ENCODE assay signal across 1 cellular context in the genomic region with DNA sequence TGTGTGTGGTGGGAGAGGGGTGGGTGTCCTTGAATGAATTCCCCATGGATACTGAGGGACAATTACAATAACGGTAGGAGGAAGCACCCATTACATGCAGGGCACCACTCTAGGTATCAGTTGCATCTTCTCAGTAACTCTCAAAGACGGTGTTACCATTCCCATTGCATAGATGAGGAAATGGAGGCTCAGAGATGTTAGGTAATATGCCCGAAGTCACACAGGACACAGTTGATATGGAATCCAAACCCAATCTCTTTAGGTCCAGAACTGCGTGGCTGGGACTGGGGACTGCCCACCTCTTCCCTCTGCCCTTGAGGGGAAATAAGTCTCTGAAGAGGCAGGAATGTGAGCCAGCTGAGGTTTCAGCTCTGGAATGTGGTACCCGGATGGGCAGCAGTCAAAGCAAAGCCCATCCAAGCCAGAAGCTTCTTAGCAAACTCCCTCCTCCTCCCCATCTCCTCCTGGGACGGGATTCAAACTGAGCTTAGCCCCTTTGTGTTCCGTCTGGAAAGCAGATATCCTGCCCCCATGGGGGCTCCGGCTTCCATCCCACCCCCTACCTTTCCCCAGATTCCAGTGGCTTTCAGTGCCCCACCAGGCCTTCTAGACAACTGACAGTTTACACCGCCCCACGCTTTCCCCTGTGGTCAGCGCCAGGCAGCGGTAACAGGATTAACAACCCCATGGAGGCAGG.
TF ChIP-seq lines count a peak whose summit lies in the region.

No MANE protein-coding gene starts in this region.

TF ChIP-seq in H1, 55 proteins besides CTCF, POLR2A, EP300 and RAD21:
- no peak; a peak in 1 of 4 replicates for TF ChIP-seq HDAC2 (IDR thresholded peaks at IDR 0.05; ENCODE audit: borderline replicate concordance in 1 of 2, low read depth in 2 of 2, low read length in 2 of 2)
- peak; percentile 92 for TF ChIP-seq TEAD4 (IDR thresholded peaks at IDR 0.05; ENCODE audit: low read depth, low read length)
- TF ChIP-seq, protein P1, sequence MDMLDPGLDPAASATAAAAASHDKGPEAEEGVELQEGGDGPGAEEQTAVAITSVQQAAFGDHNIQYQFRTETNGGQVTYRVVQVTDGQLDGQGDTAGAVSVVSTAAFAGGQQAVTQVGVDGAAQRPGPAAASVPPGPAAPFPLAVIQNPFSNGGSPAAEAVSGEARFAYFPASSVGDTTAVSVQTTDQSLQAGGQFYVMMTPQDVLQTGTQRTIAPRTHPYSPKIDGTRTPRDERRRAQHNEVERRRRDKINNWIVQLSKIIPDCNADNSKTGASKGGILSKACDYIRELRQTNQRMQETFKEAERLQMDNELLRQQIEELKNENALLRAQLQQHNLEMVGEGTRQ (IDR thresholded peaks at IDR 0.05; ENCODE audit: low read length), result no peak
- no peak for TF ChIP-seq KDM5A (IDR thresholded peaks at IDR 0.05; ENCODE audit: low read length)
- TF ChIP-seq, protein P2, sequence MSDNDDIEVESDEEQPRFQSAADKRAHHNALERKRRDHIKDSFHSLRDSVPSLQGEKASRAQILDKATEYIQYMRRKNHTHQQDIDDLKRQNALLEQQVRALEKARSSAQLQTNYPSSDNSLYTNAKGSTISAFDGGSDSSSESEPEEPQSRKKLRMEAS (IDR thresholded peaks at IDR 0.05), result no peak
- peak; percentile 70 for TF ChIP-seq CTBP2 (IDR thresholded peaks at IDR 0.05; ENCODE audit: borderline replicate concordance, insufficient read depth, insufficient read length, low read length)
- TF ChIP-seq EGR1 (IDR thresholded peaks at IDR 0.05; ENCODE audit: borderline replicate concordance, low read depth, low read length), result no peak
- peak; percentile 73; the same call in 1 of the 2 replicates for TF ChIP-seq KDM1A (IDR thresholded peaks at IDR 0.05; ENCODE audit: borderline replicate concordance, low read length)
- no peak for TF ChIP-seq BACH1 (IDR thresholded peaks at IDR 0.05; ENCODE audit: low read length)
- 0 out of 4 replicates have a peak, but pooled peaks of 1 of the 2 experiments have one; percentile 35 for TF ChIP-seq SIN3A (conservative IDR thresholded peaks at IDR 0.05 in 1 of 2, IDR thresholded peaks at IDR 0.05 in 1 of 2; ENCODE audit: low read depth in 1 of 2, low read length in 2 of 2)
- no peak for TF ChIP-seq SP1 (IDR thresholded peaks at IDR 0.05; ENCODE audit: low read depth, low read length)
- no peak for TF ChIP-seq KDM4A (IDR thresholded peaks at IDR 0.05; ENCODE audit: low read depth, low read length, severe bottlenecking)
TF ChIP-seq in H1: peak in this region for 4.
